Comparison of ENCODE assay signal across 22 cellular contexts in the genomic region with DNA sequence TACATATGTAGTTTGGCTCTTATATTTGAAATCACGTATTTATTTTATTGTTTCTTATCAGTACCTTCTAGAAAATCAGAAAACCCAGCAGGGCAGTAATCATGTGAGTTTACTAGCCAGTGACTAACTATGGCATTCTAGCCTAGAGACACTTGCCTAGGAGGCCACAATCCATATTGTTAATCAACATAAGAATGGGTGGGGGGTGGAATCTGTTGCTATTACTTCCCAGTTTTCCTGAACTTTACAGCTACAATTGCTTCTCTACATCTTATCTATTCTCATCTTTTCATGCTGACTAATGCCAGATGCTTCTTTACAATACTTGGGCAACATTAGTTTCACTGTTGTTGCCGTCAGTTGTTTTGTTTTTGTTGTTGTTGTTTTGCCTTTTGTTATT. TPM values are rescaled to one million over a fixed set of nuclear protein-coding genes. Genes with fewer than 3 reads are reported as not detected.
"Had no signal": no experiment of that assay in that cellular context is flagged by ENCODE, and none has a peak within 500 bp of the region (broad histone marks: within the 10 kb centered on the region; RNA-seq: fewer than 3 reads in every experiment).

No MANE protein-coding gene starts in this region.

- ATAC-seq: activated CD4-positive, alpha-beta T cell treated with anti-CD3 and anti-CD28 coated beads for 36 hours; activated CD8-positive, alpha-beta T cell treated with anti-CD3 and anti-CD28 coated beads for 36 hours; activated T-cell treated with anti-CD3 and anti-CD28 coated beads, Interleukin-2, amount 50 U/mL, for 72 hours; T-helper 17 cell had no signal

- H3K4me3 ChIP-seq: breast epithelium, MG63 had no signal

- DNase-seq: activated CD4-positive, alpha-beta T cell treated with anti-CD3 and anti-CD28 coated beads for 36 hours; activated CD4-positive, CD25-positive, alpha-beta regulatory T cell; activated CD8-positive, alpha-beta memory T cell treated with anti-CD3 and anti-CD28 coated beads, Interleukin-2, amount 50 U/mL, for 4 hours; activated CD8-positive, alpha-beta T cell treated with anti-CD3 and anti-CD28 coated beads for 36 hours; activated T-cell treated with anti-CD3 and anti-CD28 coated beads, Interleukin-2, amount 50 U/mL, for 72 hours; aorta; caudate nucleus; MG63; NCI-H1092 treated with DMSO at 0.1 percent for 48 hours; NCI-H1436; NCI-H1694 treated with DMSO at 0.1 percent for 48 hours; NCI-H2029 treated with DMSO at 0.1 percent for 48 hours; NCI-H345; NCI-H510A; NCI-H526 treated with DMSO at 0.1 percent for 48 hours; NCI-H82; SIG-M5; T-helper 17 cell; T-helper 9 cell had no signal

- H3K9me3 ChIP-seq: breast epithelium, MG63 had no signal

- H3K27ac ChIP-seq: breast epithelium had no signal

- H3K4me1 ChIP-seq: breast epithelium had no signal

- H3K36me3 ChIP-seq: breast epithelium, MG63 had no signal

- H3K27me3 ChIP-seq: breast epithelium, MG63 had no signal

RNA-seq across cellular contexts. Expression of a gene that starts 18.7 kb away (rescaled TPM):
- total RNA-seq: activated CD4-positive, alpha-beta T cell treated with anti-CD3 and anti-CD28 coated beads for 36 hours; activated CD8-positive, alpha-beta T cell treated with anti-CD3 and anti-CD28 coated beads for 36 hours; activated T-cell treated with anti-CD3 and anti-CD28 coated beads, Interleukin-2, amount 50 U/mL, for 72 hours; aorta; breast epithelium; OCI-LY7; RPMI7951; T-helper 17 cell had no signal
- polyA plus RNA-seq: aorta had no signal

RNA-seq across cellular contexts. Expression of a gene that starts 19.3 kb away (rescaled TPM):
- total RNA-seq: activated CD4-positive, alpha-beta T cell treated with anti-CD3 and anti-CD28 coated beads for 36 hours; activated CD8-positive, alpha-beta T cell treated with anti-CD3 and anti-CD28 coated beads for 36 hours; activated T-cell treated with anti-CD3 and anti-CD28 coated beads, Interleukin-2, amount 50 U/mL, for 72 hours; aorta; breast epithelium; OCI-LY7; RPMI7951; T-helper 17 cell had no signal
- polyA plus RNA-seq: aorta had no signal
